1 cellular context compared by ENCODE assay signal in genomic region chr2:45006041-45006941, GRCh38.
TF ChIP-seq lines count a peak whose summit lies in the region.

No MANE protein-coding gene starts in this region.

TF ChIP-seq in H1, 55 proteins besides CTCF, POLR2A, EP300 and RAD21:
- TF ChIP-seq EZH2 (IDR thresholded peaks at IDR 0.05; ENCODE audit: low read depth, low read length, severe bottlenecking) = peak; percentile 89
- TF ChIP-seq CTBP2 (IDR thresholded peaks at IDR 0.05; ENCODE audit: borderline replicate concordance, insufficient read depth, insufficient read length, low read length) = no peak
- no peak for TF ChIP-seq GABPA (IDR thresholded peaks at IDR 0.05; ENCODE audit: borderline replicate concordance, insufficient read depth, low read length)
- TF ChIP-seq, protein P1, sequence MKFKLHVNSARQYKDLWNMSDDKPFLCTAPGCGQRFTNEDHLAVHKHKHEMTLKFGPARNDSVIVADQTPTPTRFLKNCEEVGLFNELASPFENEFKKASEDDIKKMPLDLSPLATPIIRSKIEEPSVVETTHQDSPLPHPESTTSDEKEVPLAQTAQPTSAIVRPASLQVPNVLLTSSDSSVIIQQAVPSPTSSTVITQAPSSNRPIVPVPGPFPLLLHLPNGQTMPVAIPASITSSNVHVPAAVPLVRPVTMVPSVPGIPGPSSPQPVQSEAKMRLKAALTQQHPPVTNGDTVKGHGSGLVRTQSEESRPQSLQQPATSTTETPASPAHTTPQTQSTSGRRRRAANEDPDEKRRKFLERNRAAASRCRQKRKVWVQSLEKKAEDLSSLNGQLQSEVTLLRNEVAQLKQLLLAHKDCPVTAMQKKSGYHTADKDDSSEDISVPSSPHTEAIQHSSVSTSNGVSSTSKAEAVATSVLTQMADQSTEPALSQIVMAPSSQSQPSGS (IDR thresholded peaks at IDR 0.05; ENCODE audit: low read length) = no peak
- TF ChIP-seq SIX5 (IDR thresholded peaks at IDR 0.05; ENCODE audit: low read depth, low read length) = no peak
- TF ChIP-seq RNF2 (IDR thresholded peaks at IDR 0.05; ENCODE audit: borderline replicate concordance, low read depth, low read length, missing control alignments, poor library complexity, severe bottlenecking) = peak; percentile 50
- no peak for TF ChIP-seq SAP30 (IDR thresholded peaks at IDR 0.05; ENCODE audit: insufficient read depth, insufficient replicate concordance, low read length)
- TF ChIP-seq, protein P2, sequence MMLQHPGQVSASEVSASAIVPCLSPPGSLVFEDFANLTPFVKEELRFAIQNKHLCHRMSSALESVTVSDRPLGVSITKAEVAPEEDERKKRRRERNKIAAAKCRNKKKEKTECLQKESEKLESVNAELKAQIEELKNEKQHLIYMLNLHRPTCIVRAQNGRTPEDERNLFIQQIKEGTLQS (IDR thresholded peaks at IDR 0.05; ENCODE audit: insufficient read depth, low read depth, low read length) = no peak
- TF ChIP-seq CBX8 (IDR thresholded peaks at IDR 0.05; ENCODE audit: borderline replicate concordance, low read depth, low read length) = peak; percentile 86; the same call in 1 of the 2 replicates
- TF ChIP-seq JUND (IDR thresholded peaks at IDR 0.05; ENCODE audit: low read length) = no peak
- peak; percentile 77; the same call in 1 of the 2 replicates for TF ChIP-seq SUZ12 (IDR thresholded peaks at IDR 0.05; ENCODE audit: low read length)
